In the genomic region with DNA sequence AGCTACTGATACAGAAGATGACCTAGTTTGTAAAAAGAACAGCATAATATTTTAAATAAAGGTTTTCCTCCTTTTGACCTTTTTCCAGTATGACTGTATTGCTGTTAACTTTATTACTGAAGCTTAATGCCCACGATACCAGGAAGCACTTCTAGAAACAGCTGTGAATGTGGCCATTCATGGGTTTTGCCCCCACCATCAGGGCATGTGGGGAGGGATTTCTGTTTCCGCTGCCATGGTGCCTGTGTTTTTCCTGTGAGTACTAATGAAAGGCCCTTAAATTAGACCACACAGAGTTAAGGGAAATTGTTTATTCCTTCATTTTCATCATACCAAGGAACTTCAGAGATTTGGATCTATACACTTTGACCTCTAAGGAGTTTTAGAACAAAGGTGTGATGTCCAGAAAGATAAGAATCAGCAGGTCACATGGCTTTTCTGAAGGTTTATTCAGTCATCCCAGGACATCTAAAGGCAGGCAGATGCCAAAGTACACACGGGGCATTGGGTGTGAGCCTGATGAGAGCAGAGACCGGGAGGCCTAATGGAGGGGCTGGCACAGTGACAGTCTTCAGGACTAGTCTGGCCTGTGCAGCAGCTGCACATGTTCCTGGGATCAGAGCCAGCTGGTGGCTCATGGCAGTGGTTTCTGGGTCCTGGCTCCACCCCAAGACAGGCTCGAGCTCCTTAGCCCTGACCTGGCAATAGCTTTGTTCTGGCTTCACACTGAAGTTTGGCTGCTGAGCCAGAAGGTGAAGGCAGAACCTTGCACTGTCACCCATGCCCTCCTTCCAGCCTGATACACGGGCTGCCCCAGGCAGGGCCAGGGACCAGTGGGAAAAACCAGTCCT, we compare ENCODE assay signal across 9 cellular contexts.
A peak's percentile ranks its signal among the peaks of the same experiment; 100 is the strongest.
DNase-seq lines count a peak whose midpoint lies in the region; ATAC-seq and FAIRE-seq lines count a peak whose summit lies in the region.
"Had no signal": no experiment of that assay in that cellular context is flagged by ENCODE, and none has a peak within 500 bp of the region (broad histone marks: within the 10 kb centered on the region; RNA-seq: fewer than 3 reads in every experiment).

No MANE protein-coding gene starts in this region.

- H3K27ac ChIP-seq in mesodermal cell (ENCODE audit: low read depth, low read length, severe bottlenecking) (peak overlapping the region; percentile 92), aorta (ENCODE audit: low read depth in 1 of 2, low read length in 2 of 2) (peak overlapping the region; percentile 59 to 82)

- no peak overlapping the region for H3K4me3 Mint-ChIP-seq in activated naive CD4-positive, alpha-beta T cell treated with anti-CD3 and anti-CD28 coated beads for 36 hours
- H3K4me3 Mint-ChIP-seq: CD4-positive, CD25-positive, alpha-beta regulatory T cell had no signal

- 43 to 68% methylated on average over 4 of the region's 6 CpGs for WGBS in mesodermal cell (ENCODE audit: insufficient coverage in 2 of 2), 2 experiments
- 2 to 4% methylated on average over 6 of the region's 6 CpGs for WGBS in aorta, 2 donors

- no peaks in the 10 kb centered on the region for H3K27me3 Mint-ChIP-seq in activated naive CD4-positive, alpha-beta T cell treated with anti-CD3 and anti-CD28 coated beads for 36 hours (ENCODE audit: low read depth)

- DNase-seq in NCI-H146 (lab: John Stamatoyannopoulos, UW) (peak; percentile 48), NCI-H146 treated with DMSO at 0.1 percent for 48 hours (lab: John Stamatoyannopoulos, UW; ENCODE audit: unreplicated experiment) (no peak), RCC 7860 (ENCODE audit: low spot score) (peak; percentile 97), epidermal melanocyte (ENCODE audit: insufficient read length, low spot score) (peak; percentile 73), aorta (peak; percentile 95 to 96)
- no peak for DNase-seq in activated naive CD4-positive, alpha-beta T cell treated with anti-CD3 and anti-CD28 coated beads for 36 hours
- DNase-seq: CD4-positive, CD25-positive, alpha-beta regulatory T cell had no signal

- no peaks in the 10 kb centered on the region for H3K36me3 ChIP-seq in mesodermal cell (ENCODE audit: control insufficient read depth, insufficient read depth, low read length)
- H3K36me3 ChIP-seq in aorta (ENCODE audit: control insufficient read depth in 1 of 2, insufficient read depth in 2 of 2, low read length in 1 of 2), result no peaks in the 10 kb centered on the region

- no peaks in the 10 kb centered on the region for H3K9me3 Mint-ChIP-seq in activated naive CD4-positive, alpha-beta T cell treated with anti-CD3 and anti-CD28 coated beads for 36 hours
- H3K9me3 Mint-ChIP-seq: CD4-positive, CD25-positive, alpha-beta regulatory T cell had no signal

- H3K27me3 ChIP-seq in aorta (ENCODE audit: control insufficient read depth in 1 of 2, insufficient read depth in 2 of 2, low read length in 1 of 2), result no peaks in the 10 kb centered on the region

- H3K4me1 Mint-ChIP-seq in activated naive CD4-positive, alpha-beta T cell treated with anti-CD3 and anti-CD28 coated beads for 36 hours (ENCODE audit: low read depth), result peaks cover 16% of the 10 kb centered on the region

- peak; percentile 91 for ATAC-seq in aorta (ENCODE audit: low FRiP score)
- ATAC-seq in GM18502 (IDR thresholded peaks at IDR 0.05; ENCODE audit: poor library complexity, unreplicated experiment), result no peak

- intact Hi-C loops in aorta (cut with DNase I), result loop anchor here (2.0 to 5.0 kb wide), 3 partner anchors 80 to 245 kb away; a partner anchor contains a TSS
- intact Hi-C loops in activated naive CD4-positive, alpha-beta T cell treated with anti-CD3 and anti-CD28 coated beads for 36 hours (cut with micrococcal nuclease), result no loop called here

- CTCF ChIA-PET in activated naive CD4-positive, alpha-beta T cell treated with anti-CD3 and anti-CD28 coated beads for 36 hours (lab: Charles Lee), result interaction anchor here (1.2 to 1.9 kb wide), 3 partner anchors 8 to 545 kb away, joined by 3 to 13 read pairs (median 7); no protein-coding TSS in a partner anchor

- H3K4me1 ChIP-seq in mesodermal cell (ENCODE audit: control insufficient read depth, insufficient read depth, low read length, poor library complexity, severe bottlenecking), result peaks cover 34% of the 10 kb centered on the region
- H3K4me1 ChIP-seq in aorta (ENCODE audit: control insufficient read depth in 1 of 2, insufficient read depth in 2 of 2, low read length in 2 of 2), result peaks cover 3 to 12% of the 10 kb centered on the region in 2 donors

- no peak overlapping the region for H3K27ac Mint-ChIP-seq in activated naive CD4-positive, alpha-beta T cell treated with anti-CD3 and anti-CD28 coated beads for 36 hours
- H3K27ac Mint-ChIP-seq: CD4-positive, CD25-positive, alpha-beta regulatory T cell had no signal

- H3K36me3 Mint-ChIP-seq in activated naive CD4-positive, alpha-beta T cell treated with anti-CD3 and anti-CD28 coated beads for 36 hours (ENCODE audit: low read depth), result no peaks in the 10 kb centered on the region
- H3K36me3 Mint-ChIP-seq: CD4-positive, CD25-positive, alpha-beta regulatory T cell had no signal

- H3K9me3 ChIP-seq in mesodermal cell (ENCODE audit: control insufficient read depth, low read length) (no peaks in the 10 kb centered on the region), aorta (ENCODE audit: control insufficient read depth, low read length) (no peaks in the 10 kb centered on the region)

- FAIRE-seq in RCC 7860 (lab: Jason Lieb, UNC), result peak; percentile 91

- no peak overlapping the region for H3K4me3 ChIP-seq in mesodermal cell (ENCODE audit: extremely low read depth, insufficient read depth, low read length, poor library complexity, severe bottlenecking)
- no peak overlapping the region for H3K4me3 ChIP-seq in aorta (ENCODE audit: low read length in 2 of 2)

Comparison
In these comparisons a context has a peak if more than half of its experiments do, and no peak if none do; other contexts are left out.
1. DNase-seq: peak in NCI-H146 (single experiment), RCC 7860 (single experiment), epidermal melanocyte (single experiment) and aorta (2 of 2); none in NCI-H146 treated with DMSO at 0.1 percent for 48 hours (single experiment) and activated naive CD4-positive, alpha-beta T cell treated with anti-CD3 and anti-CD28 coated beads for 36 hours (single experiment).